In the genomic region with DNA sequence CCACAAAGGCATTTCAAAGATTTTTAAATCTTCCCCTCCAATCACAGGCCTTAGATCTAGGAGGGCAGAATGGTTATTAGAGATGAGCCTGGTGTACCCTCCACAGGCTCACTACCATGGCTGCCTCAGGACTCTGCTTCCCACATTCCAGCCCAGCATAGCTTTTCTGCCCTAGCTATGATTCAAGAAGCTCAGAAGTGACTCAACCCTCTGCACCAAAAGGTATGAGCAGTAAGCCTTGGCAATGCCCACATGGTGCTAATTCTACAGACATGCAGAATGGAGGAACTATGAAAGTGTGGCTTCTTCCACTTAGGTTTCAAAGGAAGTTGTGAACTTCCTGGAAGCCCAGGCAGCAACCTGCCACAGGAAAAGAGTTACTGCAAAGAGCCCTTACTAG, we compare ENCODE assay signal across 14 cellular contexts.
DNase-seq lines count a peak whose midpoint lies in the region; ATAC-seq lines count a peak whose summit lies in the region.
"Had no signal": no experiment of that assay in that cellular context is flagged by ENCODE, and none has a peak within 500 bp of the region (broad histone marks: within the 10 kb centered on the region; RNA-seq: fewer than 3 reads in every experiment).

No MANE protein-coding gene starts in this region.

- no peaks in the 10 kb centered on the region for H3K27me3 Mint-ChIP-seq in activated CD4-positive, alpha-beta T cell treated with anti-CD3 and anti-CD28 coated beads for 36 hours
- H3K27me3 Mint-ChIP-seq: B cell; CD4-positive, alpha-beta memory T cell had no signal

- H3K79me2 ChIP-seq in Karpas-422 (ENCODE audit: low read length): no peaks in the 10 kb centered on the region

- CTCF ChIA-PET in activated CD4-positive, alpha-beta T cell treated with anti-CD3 and anti-CD28 coated beads for 36 hours (lab: Charles Lee): no interaction called here

- H3K4me1 Mint-ChIP-seq in activated CD4-positive, alpha-beta T cell treated with anti-CD3 and anti-CD28 coated beads for 36 hours: no peaks in the 10 kb centered on the region
- H3K4me1 Mint-ChIP-seq: B cell had no signal

- H3K36me3 ChIP-seq in Karpas-422 (ENCODE audit: insufficient read depth, low read length): no peaks in the 10 kb centered on the region

- peaks cover 3% of the 10 kb centered on the region for H3K9me3 Mint-ChIP-seq in activated CD4-positive, alpha-beta T cell treated with anti-CD3 and anti-CD28 coated beads for 36 hours (ENCODE audit: low read depth)

- no peaks in the 10 kb centered on the region for H3K4me1 ChIP-seq in Karpas-422 (ENCODE audit: low read length)

- H3K9me2 ChIP-seq in Karpas-422 (replicated peaks; ENCODE audit: insufficient read depth, low read length): no peaks in the 10 kb centered on the region

- 0 out of 2 replicates have a peak, but pooled peaks cover 4% of the 10 kb centered on the region for H3K9me3 ChIP-seq in Karpas-422 (ENCODE audit: low read length)

- no peak overlapping the region for H3K4me3 Mint-ChIP-seq in activated CD4-positive, alpha-beta T cell treated with anti-CD3 and anti-CD28 coated beads for 36 hours
- H3K4me3 Mint-ChIP-seq: B cell; CD4-positive, alpha-beta memory T cell had no signal

- H3K4me2 ChIP-seq in Karpas-422 (ENCODE audit: low read depth, low read length, poor library complexity, severe bottlenecking): no peak overlapping the region

- no peak overlapping the region for H3K4me3 ChIP-seq in Karpas-422 (ENCODE audit: low read length)
- H3K4me3 ChIP-seq: GM23248 had no signal

- intact Hi-C loops in activated CD4-positive, alpha-beta T cell treated with anti-CD3 and anti-CD28 coated beads for 36 hours (cut with DNase I, micrococcal nuclease): no loop called here

- H3K27me3 ChIP-seq in Karpas-422 (ENCODE audit: low read length): no peaks in the 10 kb centered on the region

- H3K36me3 Mint-ChIP-seq in activated CD4-positive, alpha-beta T cell treated with anti-CD3 and anti-CD28 coated beads for 36 hours (ENCODE audit: low read depth): no peaks in the 10 kb centered on the region
- H3K36me3 Mint-ChIP-seq: CD4-positive, alpha-beta memory T cell had no signal

- no peak overlapping the region for H3K27ac Mint-ChIP-seq in activated CD4-positive, alpha-beta T cell treated with anti-CD3 and anti-CD28 coated beads for 36 hours
- H3K27ac Mint-ChIP-seq: B cell; CD4-positive, alpha-beta memory T cell had no signal

- peak; percentile 31 for ATAC-seq in esophagus mucosa
- no peak for ATAC-seq in activated CD4-positive, alpha-beta T cell treated with anti-CD3 and anti-CD28 coated beads for 36 hours

- 0 out of 2 replicates have a peak overlapping the region, but pooled peaks have one; percentile 42 for H2AFZ ChIP-seq in Karpas-422 (ENCODE audit: low read length)
- H2AFZ ChIP-seq: GM23248 had no signal

- H3K9ac ChIP-seq in Karpas-422 (ENCODE audit: low read length): no peak overlapping the region
- H3K9ac ChIP-seq: GM23248 had no signal

- H3K27ac ChIP-seq in Karpas-422 (ENCODE audit: low read length): no peak overlapping the region
- H3K27ac ChIP-seq: C4-2B, GM23248 had no signal

- POLR2A ChIA-PET in activated CD4-positive, alpha-beta T cell treated with anti-CD3 and anti-CD28 coated beads for 36 hours (lab: Charles Lee): no interaction called here

- DNase-seq in ELR (ENCODE audit: low read depth) (peak; percentile 30), Karpas-422 (no peak), UCSD-AML1 (lab: John Stamatoyannopoulos, UW; ENCODE audit: unreplicated experiment) (peak; percentile 6), SW 1271 (lab: John Stamatoyannopoulos, UW) (no peak), HT-29 (ENCODE audit: low spot score) (no peak)
- no peak for DNase-seq in activated CD4-positive, alpha-beta T cell treated with anti-CD3 and anti-CD28 coated beads for 36 hours
- DNase-seq: CD4-positive, alpha-beta memory T cell; DMS153; DND-41; GM23248; H7 had no signal

- H4K20me1 ChIP-seq in Karpas-422 (ENCODE audit: insufficient read depth, low read depth, low read length): no peaks in the 10 kb centered on the region

Comparison
In these comparisons a context has a peak if more than half of its experiments do, and no peak if none do; other contexts are left out.
1. DNase-seq: peak in ELR (single experiment) and UCSD-AML1 (single experiment); none in Karpas-422 (single experiment), SW 1271 (0 of 2), activated CD4-positive, alpha-beta T cell treated with anti-CD3 and anti-CD28 coated beads for 36 hours (single experiment) and HT-29 (single experiment).